In genomic region chr21:27036736-27037301, GRCh38 we compare ENCODE assay signal across 22 cellular contexts.
"Had no signal": no experiment of that assay in that cellular context is flagged by ENCODE, and none has a peak within 500 bp of the region (broad histone marks: within the 10 kb centered on the region; RNA-seq: fewer than 3 reads in every experiment).

No MANE protein-coding gene starts in this region.

- H3K4me3 Mint-ChIP-seq: activated CD8-positive, alpha-beta T cell treated with anti-CD3 and anti-CD28 coated beads, Interleukin-2, amount 10 ng/mL, durations not matched to agents 7 days and 5 days; activated naive CD4-positive, alpha-beta T cell treated with anti-CD3 and anti-CD28 coated beads, Interleukin-2, amount 50 U/mL, for 24 hours; natural killer cell had no signal

- H3K36me3 ChIP-seq: brain microvascular endothelial cell, esophagus muscularis mucosa, gastroesophageal sphincter, neutrophil, ovary, prostate gland, spleen, upper lobe of left lung had no signal

- H3K4me1 ChIP-seq: prostate gland, spleen, upper lobe of left lung had no signal

- H3K27ac Mint-ChIP-seq: activated CD8-positive, alpha-beta T cell treated with anti-CD3 and anti-CD28 coated beads, Interleukin-2, amount 10 ng/mL, durations not matched to agents 7 days and 5 days; activated naive CD4-positive, alpha-beta T cell treated with anti-CD3 and anti-CD28 coated beads, Interleukin-2, amount 50 U/mL, for 24 hours; natural killer cell had no signal

- H3K27me3 Mint-ChIP-seq: activated naive CD4-positive, alpha-beta T cell treated with anti-CD3 and anti-CD28 coated beads, Interleukin-2, amount 50 U/mL, for 24 hours had no signal

- ATAC-seq: activated CD4-positive, CD25-positive, alpha-beta regulatory T cell treated with anti-CD3 and anti-CD28 coated beads, Interleukin-2, amount 50 U/mL, for 24 hours; activated CD8-positive, alpha-beta T cell treated with anti-CD3 and anti-CD28 coated beads, Interleukin-2, amount 10 ng/mL, durations not matched to agents 7 days and 5 days; gastroesophageal sphincter; natural killer cell; stimulated activated naive CD8-positive, alpha-beta T cell treated with anti-CD3 and anti-CD28 coated beads, Interleukin-15, Interleukin-2, amounts not matched to agents 100 U/mL and 50 U/mL, for 24 hours had no signal

- H3K4me1 Mint-ChIP-seq: activated naive CD4-positive, alpha-beta T cell treated with anti-CD3 and anti-CD28 coated beads, Interleukin-2, amount 50 U/mL, for 24 hours; natural killer cell had no signal

- FAIRE-seq: colon had no signal

- H3K36me3 Mint-ChIP-seq: activated naive CD4-positive, alpha-beta T cell treated with anti-CD3 and anti-CD28 coated beads, Interleukin-2, amount 50 U/mL, for 24 hours; natural killer cell had no signal

- DNase-seq: activated CD4-positive, alpha-beta T cell treated with anti-CD3 and anti-CD28 coated beads, Interleukin-2, amount 50 U/mL, for 1 hour; activated CD8-positive, alpha-beta T cell treated with anti-CD3 and anti-CD28 coated beads, Interleukin-2, amount 10 ng/mL, durations not matched to agents 7 days and 5 days; activated gamma-delta T cell treated with Interleukin-2 at 50 U/mL for 16 hours; aorta; brain microvascular endothelial cell; central memory CD4-positive, alpha-beta T cell; effector memory CD4-positive, alpha-beta T cell; midbrain; natural killer cell; ovary; spleen; stimulated activated CD4-positive, alpha-beta T cell treated with anti-CD3 and anti-CD28 coated beads, Interleukin-4, amount 100 ng/mL, for 24 hours; stimulated activated naive CD8-positive, alpha-beta T cell treated with anti-CD3 and anti-CD28 coated beads, Interleukin-15, Interleukin-2, amounts not matched to agents 100 U/mL and 50 U/mL, for 24 hours; upper lobe of left lung had no signal

- H3K27ac ChIP-seq: brain microvascular endothelial cell, esophagus muscularis mucosa, gastroesophageal sphincter, neutrophil, ovary, prostate gland, spleen, upper lobe of left lung, VCaP had no signal

- H3K9me3 ChIP-seq: esophagus muscularis mucosa, gastroesophageal sphincter, neutrophil, ovary, prostate gland, spleen, upper lobe of left lung had no signal

- H3K27me3 ChIP-seq: brain microvascular endothelial cell, esophagus muscularis mucosa, gastroesophageal sphincter, neutrophil, ovary, spleen, upper lobe of left lung had no signal

- H3K4me3 ChIP-seq: esophagus muscularis mucosa, gastroesophageal sphincter, ovary, prostate gland, spleen, upper lobe of left lung had no signal

- H3K9me3 Mint-ChIP-seq: activated naive CD4-positive, alpha-beta T cell treated with anti-CD3 and anti-CD28 coated beads, Interleukin-2, amount 50 U/mL, for 24 hours had no signal
